In the genomic region with DNA sequence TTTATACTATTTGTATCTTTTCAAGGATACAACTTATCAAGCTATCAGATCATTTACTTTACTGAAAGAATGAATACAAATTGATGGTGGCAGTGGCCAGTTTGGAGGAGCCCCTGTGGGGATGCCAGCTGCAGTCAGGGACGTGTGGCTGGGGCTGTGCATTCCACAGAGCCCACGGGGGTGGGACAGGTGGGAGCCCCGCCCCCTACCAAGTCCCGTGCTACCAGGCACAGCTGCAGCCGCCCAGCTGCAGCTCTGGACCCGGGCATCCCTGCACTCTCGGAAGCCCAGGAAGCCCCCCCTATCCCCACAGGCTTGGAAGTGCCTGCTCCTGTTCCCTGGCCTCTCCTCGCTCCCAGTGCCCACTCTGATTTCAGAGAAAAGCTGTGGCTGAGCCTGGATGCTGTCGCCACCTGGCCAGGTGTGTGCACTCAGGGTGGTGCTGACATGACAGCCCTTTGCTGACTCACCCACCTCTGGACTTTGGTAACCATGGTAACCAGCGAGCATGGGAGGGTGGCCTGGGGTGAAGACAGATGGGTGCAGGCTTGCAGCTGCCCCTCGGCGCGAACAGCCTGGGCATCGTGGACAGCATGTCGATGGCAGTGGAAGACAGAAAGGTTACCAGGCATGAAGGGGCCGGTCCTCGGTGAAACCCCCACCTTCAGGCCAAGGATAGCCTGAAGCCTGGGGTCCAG, we compare ENCODE assay signal across 22 cellular contexts.
DNase-seq lines count a peak whose midpoint lies in the region; ATAC-seq and TF ChIP-seq lines count a peak whose summit lies in the region.
"Had no signal": no experiment of that assay in that cellular context is flagged by ENCODE, and none has a peak within 500 bp of the region (broad histone marks: within the 10 kb centered on the region; RNA-seq: fewer than 3 reads in every experiment).

No MANE protein-coding gene starts in this region.

- H3K27me3 ChIP-seq in BE2C = no peaks in the 10 kb centered on the region
- H3K27me3 ChIP-seq in H7 (ENCODE audit: control insufficient read depth, insufficient read depth, low read length) = no peaks in the 10 kb centered on the region
- H3K27me3 ChIP-seq: cardiac muscle cell, dorsolateral prefrontal cortex, ovary, transverse colon had no signal

- H3K27ac Mint-ChIP-seq in glutamatergic neuron (ENCODE audit: unreplicated experiment) = no peak overlapping the region
- H3K27ac Mint-ChIP-seq: activated T-helper 17 cell treated with anti-CD3 and anti-CD28 coated beads, Interleukin-2, amount 50 U/mL, for 72 hours; CD8-positive, alpha-beta T cell had no signal

- H3K4me1 ChIP-seq in BE2C = no peaks in the 10 kb centered on the region
- H3K4me1 ChIP-seq: transverse colon had no signal

- no peak for TF ChIP-seq CTCF in BE2C (IDR thresholded peaks at IDR 0.05; ENCODE audit: low read depth, low read length)
- TF ChIP-seq CTCF in glutamatergic neuron (IDR thresholded peaks at IDR 0.05; ENCODE audit: partially characterized antibody, unreplicated experiment) = no peak

- H3K4me3 Mint-ChIP-seq in glutamatergic neuron (ENCODE audit: unreplicated experiment) = no peak overlapping the region
- H3K4me3 Mint-ChIP-seq: activated T-helper 17 cell treated with anti-CD3 and anti-CD28 coated beads, Interleukin-2, amount 50 U/mL, for 72 hours; CD8-positive, alpha-beta T cell; naive B cell had no signal

- no peaks in the 10 kb centered on the region for H3K27me3 Mint-ChIP-seq in glutamatergic neuron (ENCODE audit: unreplicated experiment)
- H3K27me3 Mint-ChIP-seq: activated T-helper 17 cell treated with anti-CD3 and anti-CD28 coated beads, Interleukin-2, amount 50 U/mL, for 72 hours; naive B cell had no signal

- H3K36me3 ChIP-seq in BE2C (no peaks in the 10 kb centered on the region), H7 (replicated peaks; ENCODE audit: control insufficient read depth, insufficient read depth, low read length) (no peaks in the 10 kb centered on the region)
- H3K36me3 ChIP-seq: cardiac muscle cell, HAP-1, ovary had no signal

- ATAC-seq in GM18511 (IDR thresholded peaks at IDR 0.05; ENCODE audit: unreplicated experiment) = no peak
- ATAC-seq: activated T-helper 17 cell treated with anti-CD3 and anti-CD28 coated beads, Interleukin-2, amount 50 U/mL, for 72 hours; CD8-positive, alpha-beta T cell; esophagus mucosa; sciatic nerve; SK-N-SH treated with all-trans-retinoic acid at 6 μM for 48 hours; stimulated activated naive CD8-positive, alpha-beta T cell treated with anti-CD3 and anti-CD28 coated beads, Interleukin-15, Interleukin-2, amounts not matched to agents 100 U/mL and 50 U/mL, for 24 hours had no signal

- no peaks in the 10 kb centered on the region for H3K9me3 ChIP-seq in BE2C
- H3K9me3 ChIP-seq: HAP-1, ovary had no signal

- H3K9me3 Mint-ChIP-seq in glutamatergic neuron (ENCODE audit: unreplicated experiment) = peaks cover 4% of the 10 kb centered on the region

- peak; percentile 6 for DNase-seq in BE2C
- peak; percentile 36 for DNase-seq in H7
- DNase-seq in RPMI8226 = peak; percentile 3
- DNase-seq in glutamatergic neuron = peak; percentile 16
- DNase-seq in cerebellar nuclear complex (lab: John Stamatoyannopoulos, UW) = no peak
- no peak for DNase-seq in NCI-H226
- DNase-seq in NCI-H345 treated with DMSO at 0.1 percent for 48 hours (lab: John Stamatoyannopoulos, UW; ENCODE audit: unreplicated experiment) = no peak
- DNase-seq: CD8-positive, alpha-beta T cell; dorsolateral prefrontal cortex; naive B cell; NCI-H1436; ovary; stimulated activated naive CD8-positive, alpha-beta T cell treated with anti-CD3 and anti-CD28 coated beads, Interleukin-15, Interleukin-2, amounts not matched to agents 100 U/mL and 50 U/mL, for 24 hours; transverse colon had no signal

- H3K4me1 Mint-ChIP-seq in glutamatergic neuron (ENCODE audit: low read depth, unreplicated experiment) = no peaks in the 10 kb centered on the region
- H3K4me1 Mint-ChIP-seq: naive B cell had no signal

- no peaks in the 10 kb centered on the region for H3K36me3 Mint-ChIP-seq in glutamatergic neuron (ENCODE audit: unreplicated experiment)

- H3K4me3 ChIP-seq in BE2C (ENCODE audit: low read depth, low read length) (no peak overlapping the region), H7 (ENCODE audit: insufficient read depth, low read depth, low read length) (no peak overlapping the region)
- H3K4me3 ChIP-seq: cardiac muscle cell, dorsolateral prefrontal cortex, HAP-1, ovary, PC-9, transverse colon had no signal

Comparison
In these comparisons a context has a peak if more than half of its experiments do, and no peak if none do; other contexts are left out.
1. DNase-seq: peak in BE2C (single experiment), H7 (single experiment), RPMI8226 (single experiment) and glutamatergic neuron (single experiment); none in cerebellar nuclear complex (0 of 2), NCI-H226 (single experiment) and NCI-H345 treated with DMSO at 0.1 percent for 48 hours (single experiment).